9 cellular contexts compared by ENCODE assay signal in genomic region chr20:8361008-8361652, GRCh38.
DNase-seq lines count a peak whose midpoint lies in the region; ATAC-seq and TF ChIP-seq lines count a peak whose summit lies in the region.
"Had no signal": no experiment of that assay in that cellular context is flagged by ENCODE, and none has a peak within 500 bp of the region (broad histone marks: within the 10 kb centered on the region; RNA-seq: fewer than 3 reads in every experiment).

No MANE protein-coding gene starts in this region.

- H3K4me1 Mint-ChIP-seq in WTC11, result peaks cover 20% of the 10 kb centered on the region

- peak overlapping the region; percentile 39; the same call in 1 of the 2 replicates for H3K27ac Mint-ChIP-seq in WTC11

- no peak for TF ChIP-seq EP300 in sigmoid colon (IDR thresholded peaks at IDR 0.05)

- no peak overlapping the region for H3K27ac ChIP-seq in coronary artery
- H3K27ac ChIP-seq in sigmoid colon, result no peak overlapping the region
- H3K27ac ChIP-seq: KMS-11 had no signal

- ATAC-seq in GM21447 (IDR thresholded peaks at IDR 0.05; ENCODE audit: unreplicated experiment) (peak; percentile 53), WTC11 (no peak), left lobe of liver (peak; percentile 46)

- no peaks in the 10 kb centered on the region for H3K9me3 ChIP-seq in sigmoid colon

- TF ChIP-seq POLR2A in sigmoid colon (IDR thresholded peaks at IDR 0.05), result no peak

- H3K9me3 Mint-ChIP-seq in WTC11, result no peaks in the 10 kb centered on the region

- H3K36me3 Mint-ChIP-seq in WTC11, result no peaks in the 10 kb centered on the region

- intact Hi-C loops in sigmoid colon (cut with DNase I), result no loop called here

- no peaks in the 10 kb centered on the region for H3K36me3 ChIP-seq in sigmoid colon

- no peak overlapping the region for H3K4me3 Mint-ChIP-seq in WTC11

- WGBS in sigmoid colon, 2 donors, result 74 to 75% methylated on average over 5 of the region's 5 CpGs

- CTCF ChIA-PET in WTC11 (lab: Charles Lee), result interaction anchor here (0.6 to 2.1 kb wide), 2 partner anchors 360 to 1434 kb away, joined by 4 to 7 read pairs; no protein-coding TSS in a partner anchor

- peaks cover 0 to 50% (median 36%) of the 10 kb centered on the region in 4 donors for H3K4me1 ChIP-seq in sigmoid colon

- H3K27me3 Mint-ChIP-seq in WTC11 (ENCODE audit: low read depth), result no peaks in the 10 kb centered on the region

- H3K27me3 ChIP-seq in sigmoid colon, result no peaks in the 10 kb centered on the region

- POLR2A ChIA-PET in WTC11 (lab: Charles Lee), result no interaction called here

- H3K4me3 ChIP-seq in coronary artery, result no peak overlapping the region
- H3K4me3 ChIP-seq in sigmoid colon, result no peak overlapping the region

- peak; percentile 72 for DNase-seq in EL
- no peak for DNase-seq in WTC11 (ENCODE audit: low spot score)
- DNase-seq in left lobe of liver (ENCODE audit: low spot score), result no peak
- no peak for DNase-seq in coronary artery (ENCODE audit: low spot score)
- no peak for DNase-seq in sigmoid colon
- no peak for DNase-seq in germinal center (ENCODE audit: low spot score)
- DNase-seq: T-helper 9 cell had no signal

- TF ChIP-seq CTCF in WTC11 (IDR thresholded peaks at IDR 0.05) (no peak), coronary artery (IDR thresholded peaks at IDR 0.05) (no peak), sigmoid colon (IDR thresholded peaks at IDR 0.05) (peak in 2 of 4 experiments; percentile 6 to 12)

TF ChIP-seq in WTC11, 78 proteins besides CTCF, POLR2A, EP300 and RAD21:
- TF ChIP-seq ZNF263 (CRISPR knock-in tag; IDR thresholded peaks at IDR 0.05; ENCODE audit: low read depth) (no peak), ZNF138 (CRISPR knock-in tag; conservative IDR thresholded peaks at IDR 0.05) (no peak), OVOL2 (CRISPR knock-in tag; IDR thresholded peaks at IDR 0.05; ENCODE audit: borderline replicate concordance) (no peak), ZMAT4 (CRISPR knock-in tag; IDR thresholded peaks at IDR 0.05) (no peak), IRF1 (CRISPR knock-in tag; IDR thresholded peaks at IDR 0.05) (no peak), CBFB (CRISPR knock-in tag; IDR thresholded peaks at IDR 0.05; ENCODE audit: low read depth) (no peak), USF1 (CRISPR knock-in tag; IDR thresholded peaks at IDR 0.05) (no peak), ATF2 (CRISPR knock-in tag; IDR thresholded peaks at IDR 0.05; ENCODE audit: borderline replicate concordance, low read depth) (no peak), MLX (CRISPR knock-in tag; IDR thresholded peaks at IDR 0.05) (no peak), FOXP1 (CRISPR knock-in tag; IDR thresholded peaks at IDR 0.05; ENCODE audit: borderline replicate concordance) (no peak), MAX (CRISPR knock-in tag; IDR thresholded peaks at IDR 0.05) (no peak), ZBTB21 (CRISPR knock-in tag; IDR thresholded peaks at IDR 0.05; ENCODE audit: borderline replicate concordance) (no peak), IRF2 (CRISPR knock-in tag; IDR thresholded peaks at IDR 0.05; ENCODE audit: borderline replicate concordance, low read depth) (no peak), ZSCAN18 (CRISPR knock-in tag; IDR thresholded peaks at IDR 0.05) (no peak), ZNF512 (CRISPR knock-in tag; IDR thresholded peaks at IDR 0.05; ENCODE audit: borderline replicate concordance) (no peak), KAT7 (CRISPR knock-in tag; IDR thresholded peaks at IDR 0.05; ENCODE audit: borderline replicate concordance) (no peak)
